Comparison of ENCODE assay signal across 17 cellular contexts in genomic region chrX:132520792-132521191, GRCh38. TPM values are rescaled to one million over a fixed set of nuclear protein-coding genes. Genes with fewer than 3 reads are reported as not detected.
DNase-seq lines count a peak whose midpoint lies in the region; ATAC-seq, FAIRE-seq and TF ChIP-seq lines count a peak whose summit lies in the region.
"Had no signal": no experiment of that assay in that cellular context is flagged by ENCODE, and none has a peak within 500 bp of the region (broad histone marks: within the 10 kb centered on the region; RNA-seq: fewer than 3 reads in every experiment).

No MANE protein-coding gene starts in this region.

- no peaks in the 10 kb centered on the region for H3K27me3 ChIP-seq in right lobe of liver
- H3K27me3 ChIP-seq: BE2C had no signal

- peak in 3 of 4 donors; percentile 22 to 73 (median 57) for ATAC-seq in right lobe of liver
- ATAC-seq in GM19467 (IDR thresholded peaks at IDR 0.05; ENCODE audit: unreplicated experiment) = no peak

- TF ChIP-seq CTCF in HEK293 (tag by site-specific recombination; IDR thresholded peaks at IDR 0.05) = no peak
- no peak for TF ChIP-seq CTCF in kidney (IDR thresholded peaks at IDR 0.05; ENCODE audit: borderline replicate concordance, extremely low read depth, insufficient read depth)
- TF ChIP-seq CTCF in right lobe of liver (IDR thresholded peaks at IDR 0.05) = no peak

- no peak overlapping the region for H3K27ac ChIP-seq in HEK293 (ENCODE audit: extremely low read depth, low read depth, low read length)
- no peak overlapping the region for H3K27ac ChIP-seq in kidney (ENCODE audit: low read depth in 2 of 2, low read length in 2 of 2)
- H3K27ac ChIP-seq in right lobe of liver = peak overlapping the region in 2 of 3 donors; percentile 21 to 35

- no peak for TF ChIP-seq POLR2A in right lobe of liver (IDR thresholded peaks at IDR 0.05)

- POLR2A ChIA-PET in HEK293 (lab: Yijun Ruan, JAX) = no interaction called here

- H3K4me1 ChIP-seq in HEK293 (ENCODE audit: control insufficient read depth, insufficient read depth, low read length) (no peaks in the 10 kb centered on the region), kidney (ENCODE audit: control insufficient read depth in 1 of 2, insufficient read depth in 1 of 2, low read depth in 1 of 2, low read length in 2 of 2) (no peaks in the 10 kb centered on the region), right lobe of liver (peaks cover 0 to 4% (median 0%) of the 10 kb centered on the region in 4 donors)
- H3K4me1 ChIP-seq: BE2C had no signal

- no peaks in the 10 kb centered on the region for H3K9me3 ChIP-seq in HEK293 (ENCODE audit: control insufficient read depth, insufficient read depth, low read depth, low read length)
- no peaks in the 10 kb centered on the region for H3K9me3 ChIP-seq in kidney (ENCODE audit: control insufficient read depth in 1 of 2, low read length in 2 of 2)
- no peaks in the 10 kb centered on the region for H3K9me3 ChIP-seq in right lobe of liver
- H3K9me3 ChIP-seq: BE2C, HAP-1 had no signal

- peak; percentile 87 for FAIRE-seq in kidney (lab: Jason Lieb, UNC)
- FAIRE-seq: D721Med, GM12892, GM18507 had no signal

- CTCF ChIA-PET in HEK293 (lab: Yijun Ruan, JAX) = no interaction called here

- 5% methylated on average over 1 of the region's 1 CpG for WGBS in right lobe of liver (ENCODE audit: insufficient coverage, low coverage, low lambda C conversion rate, missing lambda C conversion rate)

- intact Hi-C loops in kidney (cut with DNase I) = no loop called here
- intact Hi-C loops in right lobe of liver (cut with DNase I) = no loop called here

- DNase-seq in kidney = no peak
- DNase-seq in right lobe of liver = no peak
- no peak for DNase-seq in NCI-H2029 (lab: John Stamatoyannopoulos, UW)
- DNase-seq in NCI-H2196 treated with DMSO at 0.1 percent for 48 hours (lab: John Stamatoyannopoulos, UW; ENCODE audit: unreplicated experiment) = no peak
- DNase-seq: ACHN; BE2C; C1 segment of cervical spinal cord; CD4-positive, CD25-positive, alpha-beta regulatory T cell; CD8-positive, alpha-beta memory T cell; COR-L47; GDM1 had no signal

- no peak overlapping the region for H3K9ac ChIP-seq in kidney (ENCODE audit: low read length in 2 of 2)

- H3K4me3 ChIP-seq in HEK293 (ENCODE audit: low read depth, low read length) = no peak overlapping the region
- H3K4me3 ChIP-seq in kidney (ENCODE audit: low read length in 2 of 2) = no peak overlapping the region
- no peak overlapping the region for H3K4me3 ChIP-seq in right lobe of liver
- H3K4me3 ChIP-seq: HAP-1 had no signal

- H3K36me3 ChIP-seq in HEK293 (ENCODE audit: control insufficient read depth in 2 of 2, insufficient read depth in 1 of 2, low read length in 2 of 2) (no peaks in the 10 kb centered on the region), kidney (ENCODE audit: control insufficient read depth in 1 of 2, insufficient read depth in 2 of 2, low read length in 2 of 2) (no peaks in the 10 kb centered on the region), right lobe of liver (no peaks in the 10 kb centered on the region)
- H3K36me3 ChIP-seq: BE2C, HAP-1 had no signal

TF ChIP-seq in HEK293, 187 proteins besides CTCF, POLR2A, EP300 and RAD21:
- TF ChIP-seq ZNF350 (tag by site-specific recombination; IDR thresholded peaks at IDR 0.05) (no peak), PRDM1 (tag by site-specific recombination; IDR thresholded peaks at IDR 0.05) (peak; percentile 8; the same call in 1 of the 2 replicates)

RNA-seq across cellular contexts. Expression of gene MBNL3, which starts 32.0 kb away (rescaled TPM):
- 34.5 TPM for total RNA-seq in kidney
- 3.3 TPM for polyA plus RNA-seq in kidney (ENCODE audit: insufficient read depth, low read depth, low replicate concordance)
- 100 to 1,000 TPM in 2 of 6 experiments, 10 to 100 TPM in 4; 53.3 to 164 (median 84.6) TPM for total RNA-seq in right lobe of liver

Comparison
In these comparisons a context has a peak if more than half of its experiments do, and no peak if none do; other contexts are left out.
1. H3K27ac ChIP-seq: peak in right lobe of liver (2 of 3); none in HEK293 (single experiment) and kidney (0 of 2).